ENCODE assay signal across 15 cellular contexts in genomic region chr10:29669149-29669548, GRCh38. TPM values are rescaled to one million over a fixed set of nuclear protein-coding genes. Genes with fewer than 3 reads are reported as not detected.
DNase-seq lines count a peak whose midpoint lies in the region; ATAC-seq, FAIRE-seq and TF ChIP-seq lines count a peak whose summit lies in the region.
"Had no signal": no experiment of that assay in that cellular context is flagged by ENCODE, and none has a peak within 500 bp of the region (broad histone marks: within the 10 kb centered on the region; RNA-seq: fewer than 3 reads in every experiment).

No MANE protein-coding gene starts in this region.

- POLR2A ChIA-PET in GM12878 (lab: Charles Lee), result no interaction called here
- POLR2A ChIA-PET in activated CD4-positive, alpha-beta T cell treated with anti-CD3 and anti-CD28 coated beads for 36 hours (lab: Charles Lee), result no interaction called here

- peak overlapping the region; percentile 74 for H3K27ac Mint-ChIP-seq in glutamatergic neuron (ENCODE audit: unreplicated experiment)
- H3K27ac Mint-ChIP-seq in activated CD4-positive, alpha-beta T cell treated with anti-CD3 and anti-CD28 coated beads for 36 hours, result no peak overlapping the region
- H3K27ac Mint-ChIP-seq: CD4-positive, alpha-beta T cell had no signal

- no peak overlapping the region for H3K9ac ChIP-seq in GM12878 (ENCODE audit: control insufficient read depth, insufficient read depth, low read length)

- RAD21 ChIA-PET in GM12878 (lab: Charles Lee; ENCODE audit: unreplicated experiment), result no interaction called here

- H3K4me3 ChIP-seq in GM12878 (no peak overlapping the region), psoas muscle (no peak overlapping the region), testis (no peak overlapping the region)
- H3K4me3 ChIP-seq: adrenal gland had no signal

- no peak overlapping the region for H3K4me3 Mint-ChIP-seq in glutamatergic neuron (ENCODE audit: unreplicated experiment)
- H3K4me3 Mint-ChIP-seq in activated CD4-positive, alpha-beta T cell treated with anti-CD3 and anti-CD28 coated beads for 36 hours, result no peak overlapping the region
- H3K4me3 Mint-ChIP-seq: CD4-positive, alpha-beta T cell had no signal

- intact Hi-C loops in GM12878 (cut with micrococcal nuclease; ENCODE audit: unreplicated experiment) (no loop called here), psoas muscle (cut with DNase I) (no loop called here), testis (cut with DNase I; ENCODE audit: low total_unique reads) (no loop called here)
- intact Hi-C loops in activated CD4-positive, alpha-beta T cell treated with anti-CD3 and anti-CD28 coated beads for 36 hours (cut with DNase I, micrococcal nuclease), result no loop called here

- WGBS in GM12878 (ENCODE audit: insufficient coverage, insufficient replicate concordance, low lambda C conversion rate, missing lambda C conversion rate), result 20% methylated on average over 3 of the region's 3 CpGs
- 48 to 56% (median 54%) methylated on average over 3 of the region's 3 CpGs for WGBS in psoas muscle, 3 donors
- WGBS in testis, 2 donors, result 65 to 67% methylated on average over 3 of the region's 3 CpGs

- H3K36me3 ChIP-seq in GM12878 (ENCODE audit: control insufficient read depth in 2 of 2, insufficient read depth in 2 of 2, low read length in 1 of 2) (no peaks in the 10 kb centered on the region), psoas muscle (ENCODE audit: insufficient read depth in 1 of 2, low read depth in 1 of 2) (peaks cover 0 to 44% of the 10 kb centered on the region in 2 donors), testis (ENCODE audit: low read depth, missing control alignments) (no peaks in the 10 kb centered on the region)
- H3K36me3 ChIP-seq: adrenal gland, WERI-Rb-1 had no signal

- H3K9me3 ChIP-seq in GM12878 (replicated peaks; ENCODE audit: control insufficient read depth, insufficient read depth, low read length), result no peaks in the 10 kb centered on the region; the same call in 2 of the 3 replicates
- H3K9me3 ChIP-seq in psoas muscle, result no peaks in the 10 kb centered on the region
- H3K9me3 ChIP-seq in testis, result no peaks in the 10 kb centered on the region
- H3K9me3 ChIP-seq: adrenal gland had no signal

- TF ChIP-seq CTCF in GM12878 (IDR thresholded peaks at IDR 0.05 in 2 of 3, conservative IDR thresholded peaks at IDR 0.05 in 1 of 3; ENCODE audit: control insufficient read depth in 2 of 3, extremely low read depth in 1 of 3, insufficient read depth in 1 of 3, low read depth in 3 of 3, low read length in 3 of 3) (no peak), glutamatergic neuron (IDR thresholded peaks at IDR 0.05; ENCODE audit: partially characterized antibody, unreplicated experiment) (no peak), psoas muscle (IDR thresholded peaks at IDR 0.05) (no peak), testis (IDR thresholded peaks at IDR 0.05) (no peak)

- H3K4me1 ChIP-seq in GM12878 (ENCODE audit: control insufficient read depth, insufficient read depth, low read length) (no peaks in the 10 kb centered on the region), psoas muscle (peaks cover 6% of the 10 kb centered on the region), testis (no peaks in the 10 kb centered on the region)
- H3K4me1 ChIP-seq: adrenal gland had no signal

- H3K27me3 ChIP-seq in GM12878 (replicated peaks in 1 of 2; ENCODE audit: control insufficient read depth in 2 of 2, insufficient read depth in 2 of 2, low read length in 1 of 2) (no peaks in the 10 kb centered on the region), psoas muscle (ENCODE audit: insufficient read depth in 3 of 3, low read length in 2 of 3) (no peaks in the 10 kb centered on the region), testis (no peaks in the 10 kb centered on the region)
- H3K27me3 ChIP-seq: adrenal gland had no signal

- H3K9me3 Mint-ChIP-seq in glutamatergic neuron (ENCODE audit: unreplicated experiment), result peaks cover 5% of the 10 kb centered on the region
- H3K9me3 Mint-ChIP-seq in activated CD4-positive, alpha-beta T cell treated with anti-CD3 and anti-CD28 coated beads for 36 hours (ENCODE audit: low read depth), result peaks cover 6% of the 10 kb centered on the region
- H3K9me3 Mint-ChIP-seq: CD4-positive, alpha-beta T cell had no signal

- peak; percentile 38; the same call in 1 of the 3 replicates for ATAC-seq in GM12878
- peak in 1 of 4 donors; percentile 44 for ATAC-seq in psoas muscle
- no peak for ATAC-seq in activated CD4-positive, alpha-beta T cell treated with anti-CD3 and anti-CD28 coated beads for 36 hours
- ATAC-seq: stimulated activated naive CD8-positive, alpha-beta T cell treated with anti-CD3 and anti-CD28 coated beads, Interleukin-15, Interleukin-2, amounts not matched to agents 100 U/mL and 50 U/mL, for 24 hours had no signal

- no peak for DNase-seq in H54 (ENCODE audit: insufficient read length, low spot score)
- no peak for DNase-seq in GM12878 (ENCODE audit: low read depth, low spot score)
- no peak for DNase-seq in glutamatergic neuron
- DNase-seq in psoas muscle, result peak in 1 of 2 donors; percentile 43
- DNase-seq in islet precursor cell, result no peak
- DNase-seq in GM12892 (ENCODE audit: insufficient read length), result no peak
- no peak for DNase-seq in testis
- DNase-seq in activated CD4-positive, alpha-beta T cell treated with anti-CD3 and anti-CD28 coated beads for 36 hours, result no peak
- DNase-seq: adrenal gland; CD4-positive, alpha-beta T cell; NCI-H1694 treated with DMSO at 0.1 percent for 48 hours; retina; stimulated activated naive CD8-positive, alpha-beta T cell treated with anti-CD3 and anti-CD28 coated beads, Interleukin-15, Interleukin-2, amounts not matched to agents 100 U/mL and 50 U/mL, for 24 hours; WERI-Rb-1 had no signal

- TF ChIP-seq POLR2A in H54 (IDR thresholded peaks at IDR 0.05; ENCODE audit: low read depth, low read length) (no peak), GM12878 (IDR thresholded peaks at IDR 0.05; ENCODE audit: low read depth, low read length) (no peak), GM12892 (IDR thresholded peaks at IDR 0.05; ENCODE audit: low read depth, low read length) (no peak), testis (IDR thresholded peaks at IDR 0.05) (no peak)

- H3K79me2 ChIP-seq in GM12878 (ENCODE audit: control insufficient read depth, insufficient read depth, low read length), result no peaks in the 10 kb centered on the region

- in situ Hi-C loops in GM12878 (cut with MboI), result no loop called here

- no peak for TF ChIP-seq EP300 in GM12878 (IDR thresholded peaks at IDR 0.05; ENCODE audit: borderline replicate concordance in 1 of 2, control insufficient read depth in 1 of 2, low read depth in 2 of 2, low read length in 2 of 2)

- H3K27ac ChIP-seq in GM12878 (ENCODE audit: control insufficient read depth, insufficient read depth) (no peak overlapping the region), psoas muscle (peak overlapping the region; percentile 1), testis (no peak overlapping the region)
- H3K27ac ChIP-seq: adrenal gland, WERI-Rb-1 had no signal

- FAIRE-seq in H54 (lab: Jason Lieb, UNC) (peak; percentile 80), GM12878 (lab: Jason Lieb, UNC) (no peak), GM12892 (lab: Jason Lieb, UNC) (no peak)
- FAIRE-seq: endometrium had no signal

- H2AFZ ChIP-seq in GM12878 (ENCODE audit: control insufficient read depth, low read depth, low read length), result no peak overlapping the region

- peaks cover 11% of the 10 kb centered on the region for H3K4me1 Mint-ChIP-seq in glutamatergic neuron (ENCODE audit: low read depth, unreplicated experiment)
- peaks cover 14% of the 10 kb centered on the region for H3K4me1 Mint-ChIP-seq in activated CD4-positive, alpha-beta T cell treated with anti-CD3 and anti-CD28 coated beads for 36 hours

- BruUV-seq in GM12878 (replicated peaks; lab: Mats Ljungman, UMichigan), result no TSS peak

- no peak for TF ChIP-seq RAD21 in GM12878 (IDR thresholded peaks at IDR 0.05; ENCODE audit: insufficient read depth, low read depth, low read length)

- CTCF ChIA-PET in GM12878 (lab: Yijun Ruan, JAX), result no interaction called here
- CTCF ChIA-PET in activated CD4-positive, alpha-beta T cell treated with anti-CD3 and anti-CD28 coated beads for 36 hours (lab: Charles Lee), result no interaction called here

- H4K20me1 ChIP-seq in GM12878 (ENCODE audit: control insufficient read depth, insufficient read depth), result no peaks in the 10 kb centered on the region

- H3K4me2 ChIP-seq in GM12878 (ENCODE audit: control insufficient read depth, insufficient read depth), result no peak overlapping the region

- peaks cover 4% of the 10 kb centered on the region for H3K36me3 Mint-ChIP-seq in glutamatergic neuron (ENCODE audit: unreplicated experiment)
- H3K36me3 Mint-ChIP-seq in activated CD4-positive, alpha-beta T cell treated with anti-CD3 and anti-CD28 coated beads for 36 hours (ENCODE audit: low read depth), result peaks cover 35% of the 10 kb centered on the region

- peaks cover 6% of the 10 kb centered on the region for H3K27me3 Mint-ChIP-seq in glutamatergic neuron (ENCODE audit: unreplicated experiment)
- no peaks in the 10 kb centered on the region for H3K27me3 Mint-ChIP-seq in activated CD4-positive, alpha-beta T cell treated with anti-CD3 and anti-CD28 coated beads for 36 hours
- H3K27me3 Mint-ChIP-seq: CD4-positive, alpha-beta T cell had no signal

- SMC1A ChIA-PET in GM12878 (lab: Charles Lee; ENCODE audit: uncharacterized antibody, unreplicated experiment), result no interaction called here

RNA-seq across cellular contexts. Expression of gene SVIL, which starts 34.4 kb away (rescaled TPM):
- total RNA-seq in GM12878 (2013; cell fraction: nucleolus; rRNA removed), result 16.7 and 47.2 TPM in 2 replicates
- 0.65 and 0.68 TPM in 2 replicates for total RNA-seq in GM12878 (2014; rRNA removed)
- 0.64 and 1.8 TPM in 2 replicates for total RNA-seq in GM12878 (2014; rRNA removed; fragmentation: Illumina TruSeq; extraction: Trizol)
- 1.5 and 1.9 TPM in 2 replicates for total RNA-seq in GM12878 (2021)
- 0.17 TPM for polyA plus RNA-seq in GM12878 (2011; ENCODE audit: low read depth)
- polyA plus RNA-seq in GM12878 (2011; rRNA removed), result 0.33 and 0.43 TPM in 2 replicates
- 0.35 and 0.39 TPM in 2 replicates for polyA plus RNA-seq in GM12878 (2011; cell fraction: cytosol; rRNA removed)
- polyA plus RNA-seq in GM12878 (2011; cell fraction: nucleus; rRNA removed), result 0.99 and 2.1 TPM in 2 replicates
- polyA plus RNA-seq in GM12878 (2012), result 0.12 and 0.28 TPM in 2 replicates
- 0.48 and 1.2 TPM in 2 replicates for polyA plus RNA-seq in GM12878 (2014; fragmentation: Illumina TruSeq; extraction: Trizol)
- polyA plus RNA-seq in GM12878 (2014; fragmentation: Nextera tagmentation; extraction: Ambion mirVana), result under 1 TPM; 0.22 to 0.71 TPM
- polyA plus RNA-seq in GM12878 (2014; rRNA removed), result 0.66 and 1.0 TPM in 2 replicates
- 1 to 10 TPM in 1 of 2 experiments, under 1 TPM in 1; 0.68 to 1.4 TPM for polyA plus RNA-seq in GM12878 (2016; fragmentation: Nextera tagmentation; extraction: Ambion mirVana)
- polyA minus RNA-seq in GM12878 (2011; rRNA and poly(A)+ RNA removed), result 0.37 and 1.3 TPM in 2 replicates
- polyA minus RNA-seq in GM12878 (2011; cell fraction: cytosol; rRNA and poly(A)+ RNA removed), result 0.53 and 0.62 TPM in 2 replicates
- polyA minus RNA-seq in GM12878 (2011; cell fraction: nucleus; rRNA and poly(A)+ RNA removed), result 0.36 and 0.77 TPM in 2 replicates
- 117 TPM for total RNA-seq in glutamatergic neuron (ENCODE audit: unreplicated experiment)
- total RNA-seq in psoas muscle, result 1,000 to 10,000 TPM in 2 of 4 donors, 100 to 1,000 TPM in 2; 792 to 1,728 (median 949) TPM
- 100 to 1,000 TPM in 2 of 3 donors, 10 to 100 TPM in 1; 70.6 to 536 (median 234) TPM for polyA plus RNA-seq in psoas muscle
- 0.13 TPM for polyA plus RNA-seq in GM12892 (2012; ENCODE audit: missing spikeins)
- 10 to 100 TPM; 63.1 to 67.6 TPM for total RNA-seq in testis
- polyA plus RNA-seq in testis (ENCODE audit: insufficient read depth, low read depth, low replicate concordance), result 44.7 TPM
- total RNA-seq in activated CD4-positive, alpha-beta T cell treated with anti-CD3 and anti-CD28 coated beads for 36 hours, result 10 to 100 TPM; 12.5 to 17.0 TPM
